ENCODE assay signal across 19 cellular contexts in the genomic region with DNA sequence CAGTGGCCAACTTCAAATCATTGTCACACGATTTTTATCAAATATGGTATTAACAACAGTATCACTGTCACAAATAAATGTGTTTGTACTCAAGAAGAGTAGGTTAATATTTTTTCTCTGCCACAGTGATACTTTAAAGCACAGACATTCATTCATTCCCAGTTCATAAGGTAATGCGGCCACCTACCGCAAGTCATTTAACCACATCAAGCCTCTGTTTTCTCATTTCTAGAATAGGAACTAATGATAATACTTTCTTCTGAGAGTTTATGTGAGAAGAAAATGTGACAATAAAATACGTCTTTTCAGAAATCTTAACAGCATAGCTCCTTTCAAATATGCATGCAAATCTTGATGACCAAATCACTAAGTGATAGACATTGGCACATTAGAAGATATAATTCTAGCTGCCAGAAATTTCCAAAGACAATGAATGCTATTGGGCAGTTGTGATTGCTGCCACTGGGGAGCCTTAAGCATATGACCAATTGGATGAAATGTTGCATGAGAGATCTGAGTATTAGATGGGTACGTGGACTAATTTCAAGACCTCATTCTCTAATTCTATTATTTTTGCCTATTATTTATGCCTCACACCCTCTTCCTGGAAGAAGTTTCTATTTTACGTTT.
DNase-seq lines count a peak whose midpoint lies in the region; ATAC-seq, FAIRE-seq and TF ChIP-seq lines count a peak whose summit lies in the region.
"Had no signal": no experiment of that assay in that cellular context is flagged by ENCODE, and none has a peak within 500 bp of the region (broad histone marks: within the 10 kb centered on the region; RNA-seq: fewer than 3 reads in every experiment).

No MANE protein-coding gene starts in this region.

- H3K4me3 ChIP-seq in adipocyte (ENCODE audit: low read length) (peak overlapping the region; percentile 20), GM12878 (no peak overlapping the region), gastrocnemius medialis (peak overlapping the region in 1 of 4 donors; percentile 1)
- H3K4me3 ChIP-seq: GM23248 had no signal

- no peak for TF ChIP-seq EP300 in GM12878 (IDR thresholded peaks at IDR 0.05; ENCODE audit: borderline replicate concordance in 1 of 2, control insufficient read depth in 1 of 2, low read depth in 2 of 2, low read length in 2 of 2)

- H3K4me3 Mint-ChIP-seq in naive thymus-derived CD8-positive, alpha-beta T cell = no peak overlapping the region
- H3K4me3 Mint-ChIP-seq: CD4-positive, alpha-beta memory T cell had no signal

- H3K4me2 ChIP-seq in GM12878 (ENCODE audit: control insufficient read depth, insufficient read depth) = no peak overlapping the region

- H3K27me3 ChIP-seq in adipocyte (replicated peaks; ENCODE audit: control insufficient read depth, insufficient read depth, low read length) = no peaks in the 10 kb centered on the region
- no peaks in the 10 kb centered on the region for H3K27me3 ChIP-seq in GM12878 (replicated peaks in 1 of 2; ENCODE audit: control insufficient read depth in 2 of 2, insufficient read depth in 2 of 2, low read length in 1 of 2)
- no peaks in the 10 kb centered on the region for H3K27me3 ChIP-seq in gastrocnemius medialis

- no peak for DNase-seq in adipocyte (ENCODE audit: low read depth)
- no peak for DNase-seq in GM12878 (ENCODE audit: low read depth, low spot score)
- no peak for DNase-seq in left lobe of liver (ENCODE audit: low spot score)
- DNase-seq in gastrocnemius medialis = no peak
- no peak for DNase-seq in NCI-H82 (lab: John Stamatoyannopoulos, UW)
- DNase-seq in naive thymus-derived CD8-positive, alpha-beta T cell = no peak
- DNase-seq in kidney glomerular epithelial cell (lab: John Stamatoyannopoulos, UW) = no peak
- DNase-seq: C1 segment of cervical spinal cord; Calu3; CD4-positive, alpha-beta memory T cell; COR-L47; DMS53; DMS79 treated with DMSO at 0.1 percent for 48 hours; GF-D8; GM23248; H7; HCEC 1CT had no signal

- H2AFZ ChIP-seq in GM12878 (ENCODE audit: control insufficient read depth, low read depth, low read length) = no peak overlapping the region
- H2AFZ ChIP-seq: GM23248 had no signal

- no peak overlapping the region for H3K27ac Mint-ChIP-seq in naive thymus-derived CD8-positive, alpha-beta T cell
- H3K27ac Mint-ChIP-seq: CD4-positive, alpha-beta memory T cell had no signal

- TF ChIP-seq CTCF in GM12878 (IDR thresholded peaks at IDR 0.05 in 2 of 3, conservative IDR thresholded peaks at IDR 0.05 in 1 of 3; ENCODE audit: control insufficient read depth in 2 of 3, extremely low read depth in 1 of 3, insufficient read depth in 1 of 3, low read depth in 3 of 3, low read length in 3 of 3) (no peak), gastrocnemius medialis (IDR thresholded peaks at IDR 0.05 in 4 of 5, conservative IDR thresholded peaks at IDR 0.05 in 1 of 5) (no peak)

- H3K9me3 ChIP-seq in adipocyte (ENCODE audit: control insufficient read depth, low read length) (no peaks in the 10 kb centered on the region), GM12878 (replicated peaks; ENCODE audit: control insufficient read depth, insufficient read depth, low read length) (no peaks in the 10 kb centered on the region), gastrocnemius medialis (no peaks in the 10 kb centered on the region)

- H3K27me3 Mint-ChIP-seq in naive thymus-derived CD8-positive, alpha-beta T cell = no peaks in the 10 kb centered on the region
- H3K27me3 Mint-ChIP-seq: CD4-positive, alpha-beta memory T cell had no signal

- in situ Hi-C loops in GM12878 (cut with MboI) (no loop called here), gastrocnemius medialis (cut with MboI; ENCODE audit: low sequenced_read_pairs in 4 of 4) (no loop called here)

- no peak for ATAC-seq in GM12878
- ATAC-seq in left lobe of liver = peak; percentile 30
- no peak for ATAC-seq in gastrocnemius medialis
- ATAC-seq in naive thymus-derived CD8-positive, alpha-beta T cell = no peak

- intact Hi-C loops in GM12878 (cut with micrococcal nuclease; ENCODE audit: unreplicated experiment) (no loop called here), gastrocnemius medialis (cut with DNase I; ENCODE audit: low total_unique reads) (no loop called here)

- TF ChIP-seq RAD21 in GM12878 (IDR thresholded peaks at IDR 0.05; ENCODE audit: insufficient read depth, low read depth, low read length) = no peak

- H3K4me1 ChIP-seq in adipocyte (ENCODE audit: control insufficient read depth, insufficient read depth, low read length) (peaks cover 17% of the 10 kb centered on the region), GM12878 (ENCODE audit: control insufficient read depth, insufficient read depth, low read length) (no peaks in the 10 kb centered on the region), gastrocnemius medialis (no peaks in the 10 kb centered on the region)

- no peaks in the 10 kb centered on the region for H4K20me1 ChIP-seq in GM12878 (ENCODE audit: control insufficient read depth, insufficient read depth)

- POLR2A ChIA-PET in GM12878 (lab: Charles Lee) = no interaction called here
- POLR2A ChIA-PET in naive thymus-derived CD8-positive, alpha-beta T cell (lab: Charles Lee) = no interaction called here

- CTCF ChIA-PET in GM12878 (lab: Yijun Ruan, JAX) = interaction anchor here (0.6 kb wide), 1 partner anchor 457 kb away, joined by 3 read pairs; no protein-coding TSS in a partner anchor

- H3K4me1 Mint-ChIP-seq in naive thymus-derived CD8-positive, alpha-beta T cell = no peaks in the 10 kb centered on the region
- H3K4me1 Mint-ChIP-seq: CD4-positive, alpha-beta memory T cell had no signal

- TF ChIP-seq POLR2A in GM12878 (IDR thresholded peaks at IDR 0.05; ENCODE audit: low read depth, low read length) = no peak
- TF ChIP-seq POLR2A in gastrocnemius medialis (IDR thresholded peaks at IDR 0.05) = no peak

- peaks cover 0 to 12% (median 4%) of the 10 kb centered on the region in 9 donors for H3K9me3 Mint-ChIP-seq in naive thymus-derived CD8-positive, alpha-beta T cell

- RAD21 ChIA-PET in GM12878 (lab: Charles Lee; ENCODE audit: unreplicated experiment) = no interaction called here

- H3K9ac ChIP-seq in adipocyte (ENCODE audit: low read length) = no peak overlapping the region
- H3K9ac ChIP-seq in GM12878 (ENCODE audit: control insufficient read depth, insufficient read depth, low read length) = no peak overlapping the region
- H3K9ac ChIP-seq: GM23248 had no signal

- no peaks in the 10 kb centered on the region for H3K36me3 ChIP-seq in adipocyte (ENCODE audit: control insufficient read depth, insufficient read depth, low read length, severe bottlenecking)
- no peaks in the 10 kb centered on the region for H3K36me3 ChIP-seq in GM12878 (ENCODE audit: control insufficient read depth in 2 of 2, insufficient read depth in 2 of 2, low read length in 1 of 2)
- no peaks in the 10 kb centered on the region for H3K36me3 ChIP-seq in gastrocnemius medialis

- H3K79me2 ChIP-seq in GM12878 (ENCODE audit: control insufficient read depth, insufficient read depth, low read length) = no peaks in the 10 kb centered on the region

- SMC1A ChIA-PET in GM12878 (lab: Charles Lee; ENCODE audit: uncharacterized antibody, unreplicated experiment) = interaction anchor here (0.5 to 1.0 kb wide), 2 partner anchors 41 to 181 kb away, joined by 3 read pairs; no protein-coding TSS in a partner anchor

- WGBS in GM12878 (ENCODE audit: insufficient coverage, insufficient replicate concordance, low lambda C conversion rate, missing lambda C conversion rate) = 42% methylated on average over 6 of the region's 6 CpGs

- H3K36me3 Mint-ChIP-seq in naive thymus-derived CD8-positive, alpha-beta T cell = no peaks in the 10 kb centered on the region
- H3K36me3 Mint-ChIP-seq: CD4-positive, alpha-beta memory T cell had no signal

- no TSS peak for BruUV-seq in GM12878 (replicated peaks; lab: Mats Ljungman, UMichigan)

- FAIRE-seq in GM12878 (lab: Jason Lieb, UNC) = no peak
- FAIRE-seq: GM12892, H1 had no signal

- H3K27ac ChIP-seq in GM12878 (ENCODE audit: control insufficient read depth, insufficient read depth) = no peak overlapping the region
- peak overlapping the region in 3 of 4 donors; percentile 1 to 24 (median 2) for H3K27ac ChIP-seq in gastrocnemius medialis
- H3K27ac ChIP-seq: GM23248 had no signal

TF ChIP-seq in GM12878, 131 proteins besides CTCF, POLR2A, EP300 and RAD21 (continues in another document):
- TF ChIP-seq RUNX3 (IDR thresholded peaks at IDR 0.05; ENCODE audit: low read length) = peak; percentile 46; the same call in 1 of the 2 replicates
- TF ChIP-seq PRDM15 (CRISPR knock-in tag; IDR thresholded peaks at IDR 0.05) = no peak
